15 cellular contexts compared by ENCODE assay signal in the genomic region with DNA sequence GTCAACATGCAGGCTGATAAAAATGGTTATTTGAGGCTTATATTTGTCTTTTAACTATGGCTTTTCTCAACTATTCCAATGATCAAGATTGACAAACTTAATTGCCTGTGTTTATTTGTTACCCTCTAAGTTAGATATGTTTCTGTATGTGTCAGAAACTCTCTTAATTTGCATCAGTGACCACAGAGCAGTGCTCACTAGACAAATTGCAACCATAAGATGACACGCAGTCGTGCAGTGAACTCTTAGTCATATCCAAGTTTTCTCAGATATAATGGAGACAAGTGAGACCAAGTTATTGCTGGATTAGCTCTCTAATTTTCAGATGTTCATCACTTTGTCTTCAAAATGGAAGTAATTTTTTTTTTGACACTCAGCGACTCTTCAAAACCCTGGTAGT.
DNase-seq lines count a peak whose midpoint lies in the region; ATAC-seq and TF ChIP-seq lines count a peak whose summit lies in the region.
"Had no signal": no experiment of that assay in that cellular context is flagged by ENCODE, and none has a peak within 500 bp of the region (broad histone marks: within the 10 kb centered on the region; RNA-seq: fewer than 3 reads in every experiment).

No MANE protein-coding gene starts in this region.

- POLR2A ChIA-PET in WTC11 (lab: Charles Lee) = no interaction called here

- TF ChIP-seq CTCF in WTC11 (IDR thresholded peaks at IDR 0.05) = no peak

- H3K4me3 Mint-ChIP-seq in T-helper 2 cell treated with Interferon-gamma antibody and Interleukin-4, amounts not matched to agents 5 μg/mL and 100 μg/mL, for 36 hours = no peak overlapping the region
- no peak overlapping the region for H3K4me3 Mint-ChIP-seq in WTC11
- no peak overlapping the region for H3K4me3 Mint-ChIP-seq in activated T-helper 1 cell treated with anti-CD3 and anti-CD28 coated beads, Interleukin-12 subunit alpha, Interleukin-12 subunit beta, Interleukin-2, Interleukin-4 antibody, amounts not matched to agents 30 ng/mL and 10 ng/mL and 1 ng/mL, durations not matched to agents 14 hours and 24 hours and 36 hours
- H3K4me3 Mint-ChIP-seq: CD4-positive, alpha-beta memory T cell; GM23338; naive thymus-derived CD8-positive, alpha-beta T cell had no signal

- DNase-seq in GM19240 (ENCODE audit: insufficient read length, low spot score) = peak; percentile 4
- peak; percentile 36 for DNase-seq in T-helper 2 cell treated with Interferon-gamma antibody and Interleukin-4, amounts not matched to agents 5 μg/mL and 100 μg/mL, for 36 hours (ENCODE audit: low spot score)
- DNase-seq in WTC11 (ENCODE audit: low spot score) = no peak
- no peak for DNase-seq in activated T-helper 1 cell treated with anti-CD3 and anti-CD28 coated beads, Interleukin-12 subunit alpha, Interleukin-12 subunit beta, Interleukin-2, Interleukin-4 antibody, amounts not matched to agents 30 ng/mL and 10 ng/mL and 1 ng/mL, durations not matched to agents 14 hours and 24 hours and 36 hours (ENCODE audit: low spot score)
- DNase-seq in NCI-H146 treated with DMSO at 0.1 percent for 48 hours (lab: John Stamatoyannopoulos, UW; ENCODE audit: unreplicated experiment) = no peak
- DNase-seq: CD4-positive, alpha-beta memory T cell; foreskin melanocyte; left colon; naive thymus-derived CD8-positive, alpha-beta T cell; NCI-H510A treated with DMSO at 0.1 percent for 48 hours; SIG-M5 had no signal

- no peak overlapping the region for H3K27ac Mint-ChIP-seq in T-helper 2 cell treated with Interferon-gamma antibody and Interleukin-4, amounts not matched to agents 5 μg/mL and 100 μg/mL, for 36 hours
- no peak overlapping the region for H3K27ac Mint-ChIP-seq in WTC11
- H3K27ac Mint-ChIP-seq in activated T-helper 1 cell treated with anti-CD3 and anti-CD28 coated beads, Interleukin-12 subunit alpha, Interleukin-12 subunit beta, Interleukin-2, Interleukin-4 antibody, amounts not matched to agents 30 ng/mL and 10 ng/mL and 1 ng/mL, durations not matched to agents 14 hours and 24 hours and 36 hours = no peak overlapping the region
- H3K27ac Mint-ChIP-seq: CD4-positive, alpha-beta memory T cell; GM23338; naive thymus-derived CD8-positive, alpha-beta T cell had no signal

- H3K36me3 Mint-ChIP-seq in T-helper 2 cell treated with Interferon-gamma antibody and Interleukin-4, amounts not matched to agents 5 μg/mL and 100 μg/mL, for 36 hours (ENCODE audit: low read depth) = peaks cover 21% of the 10 kb centered on the region
- peaks cover 25% of the 10 kb centered on the region for H3K36me3 Mint-ChIP-seq in WTC11
- peaks cover 5% of the 10 kb centered on the region for H3K36me3 Mint-ChIP-seq in activated T-helper 1 cell treated with anti-CD3 and anti-CD28 coated beads, Interleukin-12 subunit alpha, Interleukin-12 subunit beta, Interleukin-2, Interleukin-4 antibody, amounts not matched to agents 30 ng/mL and 10 ng/mL and 1 ng/mL, durations not matched to agents 14 hours and 24 hours and 36 hours (ENCODE audit: low read depth)

- intact Hi-C loops in activated T-helper 1 cell treated with anti-CD3 and anti-CD28 coated beads, Interleukin-12 subunit alpha, Interleukin-12 subunit beta, Interleukin-2, Interleukin-4 antibody, amounts not matched to agents 30 ng/mL and 10 ng/mL and 1 ng/mL, durations not matched to agents 14 hours and 24 hours and 36 hours (cut with micrococcal nuclease) = no loop called here

- CTCF ChIA-PET in WTC11 (lab: Charles Lee) = no interaction called here

- no peaks in the 10 kb centered on the region for H3K27me3 Mint-ChIP-seq in T-helper 2 cell treated with Interferon-gamma antibody and Interleukin-4, amounts not matched to agents 5 μg/mL and 100 μg/mL, for 36 hours (ENCODE audit: low read depth)
- no peaks in the 10 kb centered on the region; the same call in 1 of the 2 replicates for H3K27me3 Mint-ChIP-seq in WTC11 (ENCODE audit: low read depth)
- H3K27me3 Mint-ChIP-seq in activated T-helper 1 cell treated with anti-CD3 and anti-CD28 coated beads, Interleukin-12 subunit alpha, Interleukin-12 subunit beta, Interleukin-2, Interleukin-4 antibody, amounts not matched to agents 30 ng/mL and 10 ng/mL and 1 ng/mL, durations not matched to agents 14 hours and 24 hours and 36 hours (ENCODE audit: insufficient read depth) = no peaks in the 10 kb centered on the region

- peak; percentile 73 for ATAC-seq in GM18499 (IDR thresholded peaks at IDR 0.05; ENCODE audit: insufficient read depth, unreplicated experiment)
- peak; percentile 83 for ATAC-seq in HG02840 (IDR thresholded peaks at IDR 0.05; ENCODE audit: low FRiP score, unreplicated experiment)
- ATAC-seq in WTC11 = no peak
- no peak for ATAC-seq in SK-N-SH treated with all-trans-retinoic acid at 6 μM for 48 hours
- ATAC-seq: GM23338; left colon; naive thymus-derived CD8-positive, alpha-beta T cell had no signal

- H3K4me1 Mint-ChIP-seq in T-helper 2 cell treated with Interferon-gamma antibody and Interleukin-4, amounts not matched to agents 5 μg/mL and 100 μg/mL, for 36 hours (ENCODE audit: low read depth) = peaks cover 47% of the 10 kb centered on the region
- peaks cover 12% of the 10 kb centered on the region; the same call in 1 of the 2 replicates for H3K4me1 Mint-ChIP-seq in WTC11
- H3K4me1 Mint-ChIP-seq in activated T-helper 1 cell treated with anti-CD3 and anti-CD28 coated beads, Interleukin-12 subunit alpha, Interleukin-12 subunit beta, Interleukin-2, Interleukin-4 antibody, amounts not matched to agents 30 ng/mL and 10 ng/mL and 1 ng/mL, durations not matched to agents 14 hours and 24 hours and 36 hours (ENCODE audit: low read depth) = peaks cover 9% of the 10 kb centered on the region
- H3K4me1 Mint-ChIP-seq: CD4-positive, alpha-beta memory T cell; GM23338; naive thymus-derived CD8-positive, alpha-beta T cell had no signal

- H3K9me3 Mint-ChIP-seq in T-helper 2 cell treated with Interferon-gamma antibody and Interleukin-4, amounts not matched to agents 5 μg/mL and 100 μg/mL, for 36 hours = peaks cover 25% of the 10 kb centered on the region
- peaks cover 31% of the 10 kb centered on the region for H3K9me3 Mint-ChIP-seq in WTC11
- peaks cover 4% of the 10 kb centered on the region for H3K9me3 Mint-ChIP-seq in activated T-helper 1 cell treated with anti-CD3 and anti-CD28 coated beads, Interleukin-12 subunit alpha, Interleukin-12 subunit beta, Interleukin-2, Interleukin-4 antibody, amounts not matched to agents 30 ng/mL and 10 ng/mL and 1 ng/mL, durations not matched to agents 14 hours and 24 hours and 36 hours

TF ChIP-seq in WTC11, 78 proteins besides CTCF, POLR2A, EP300 and RAD21 (continues in another document):
- TF ChIP-seq ZNF317 (CRISPR knock-in tag; IDR thresholded peaks at IDR 0.05; ENCODE audit: borderline replicate concordance, low read depth) = no peak
- TF ChIP-seq, protein P1, sequence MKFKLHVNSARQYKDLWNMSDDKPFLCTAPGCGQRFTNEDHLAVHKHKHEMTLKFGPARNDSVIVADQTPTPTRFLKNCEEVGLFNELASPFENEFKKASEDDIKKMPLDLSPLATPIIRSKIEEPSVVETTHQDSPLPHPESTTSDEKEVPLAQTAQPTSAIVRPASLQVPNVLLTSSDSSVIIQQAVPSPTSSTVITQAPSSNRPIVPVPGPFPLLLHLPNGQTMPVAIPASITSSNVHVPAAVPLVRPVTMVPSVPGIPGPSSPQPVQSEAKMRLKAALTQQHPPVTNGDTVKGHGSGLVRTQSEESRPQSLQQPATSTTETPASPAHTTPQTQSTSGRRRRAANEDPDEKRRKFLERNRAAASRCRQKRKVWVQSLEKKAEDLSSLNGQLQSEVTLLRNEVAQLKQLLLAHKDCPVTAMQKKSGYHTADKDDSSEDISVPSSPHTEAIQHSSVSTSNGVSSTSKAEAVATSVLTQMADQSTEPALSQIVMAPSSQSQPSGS (CRISPR knock-in tag; IDR thresholded peaks at IDR 0.05; ENCODE audit: borderline replicate concordance, low read depth) = no peak
- TF ChIP-seq, protein P2, sequence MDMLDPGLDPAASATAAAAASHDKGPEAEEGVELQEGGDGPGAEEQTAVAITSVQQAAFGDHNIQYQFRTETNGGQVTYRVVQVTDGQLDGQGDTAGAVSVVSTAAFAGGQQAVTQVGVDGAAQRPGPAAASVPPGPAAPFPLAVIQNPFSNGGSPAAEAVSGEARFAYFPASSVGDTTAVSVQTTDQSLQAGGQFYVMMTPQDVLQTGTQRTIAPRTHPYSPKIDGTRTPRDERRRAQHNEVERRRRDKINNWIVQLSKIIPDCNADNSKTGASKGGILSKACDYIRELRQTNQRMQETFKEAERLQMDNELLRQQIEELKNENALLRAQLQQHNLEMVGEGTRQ (CRISPR knock-in tag; IDR thresholded peaks at IDR 0.05) = no peak

TF ChIP-seq in SK-N-SH treated with all-trans-retinoic acid at 6 μM for 48 hours, 23 proteins besides CTCF, POLR2A, EP300 and RAD21 (continues in another document):
- TF ChIP-seq, protein P3, sequence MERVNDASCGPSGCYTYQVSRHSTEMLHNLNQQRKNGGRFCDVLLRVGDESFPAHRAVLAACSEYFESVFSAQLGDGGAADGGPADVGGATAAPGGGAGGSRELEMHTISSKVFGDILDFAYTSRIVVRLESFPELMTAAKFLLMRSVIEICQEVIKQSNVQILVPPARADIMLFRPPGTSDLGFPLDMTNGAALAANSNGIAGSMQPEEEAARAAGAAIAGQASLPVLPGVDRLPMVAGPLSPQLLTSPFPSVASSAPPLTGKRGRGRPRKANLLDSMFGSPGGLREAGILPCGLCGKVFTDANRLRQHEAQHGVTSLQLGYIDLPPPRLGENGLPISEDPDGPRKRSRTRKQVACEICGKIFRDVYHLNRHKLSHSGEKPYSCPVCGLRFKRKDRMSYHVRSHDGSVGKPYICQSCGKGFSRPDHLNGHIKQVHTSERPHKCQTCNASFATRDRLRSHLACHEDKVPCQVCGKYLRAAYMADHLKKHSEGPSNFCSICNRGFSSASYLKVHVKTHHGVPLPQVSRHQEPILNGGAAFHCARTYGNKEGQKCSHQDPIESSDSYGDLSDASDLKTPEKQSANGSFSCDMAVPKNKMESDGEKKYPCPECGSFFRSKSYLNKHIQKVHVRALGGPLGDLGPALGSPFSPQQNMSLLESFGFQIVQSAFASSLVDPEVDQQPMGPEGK (CRISPR knock-in tag; IDR thresholded peaks at IDR 0.05; ENCODE audit: borderline replicate concordance) = no peak
- TF ChIP-seq, protein P4, sequence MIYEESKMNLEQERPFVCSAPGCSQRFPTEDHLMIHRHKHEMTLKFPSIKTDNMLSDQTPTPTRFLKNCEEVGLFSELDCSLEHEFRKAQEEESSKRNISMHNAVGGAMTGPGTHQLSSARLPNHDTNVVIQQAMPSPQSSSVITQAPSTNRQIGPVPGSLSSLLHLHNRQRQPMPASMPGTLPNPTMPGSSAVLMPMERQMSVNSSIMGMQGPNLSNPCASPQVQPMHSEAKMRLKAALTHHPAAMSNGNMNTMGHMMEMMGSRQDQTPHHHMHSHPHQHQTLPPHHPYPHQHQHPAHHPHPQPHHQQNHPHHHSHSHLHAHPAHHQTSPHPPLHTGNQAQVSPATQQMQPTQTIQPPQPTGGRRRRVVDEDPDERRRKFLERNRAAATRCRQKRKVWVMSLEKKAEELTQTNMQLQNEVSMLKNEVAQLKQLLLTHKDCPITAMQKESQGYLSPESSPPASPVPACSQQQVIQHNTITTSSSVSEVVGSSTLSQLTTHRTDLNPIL (CRISPR knock-in tag; IDR thresholded peaks at IDR 0.05; ENCODE audit: low read depth) = no peak
- TF ChIP-seq ESRRG (CRISPR knock-in tag; IDR thresholded peaks at IDR 0.05) (no peak), SNAI2 (CRISPR knock-in tag; IDR thresholded peaks at IDR 0.05) (no peak), RARB (CRISPR knock-in tag; IDR thresholded peaks at IDR 0.05) (no peak), ZNF8 (CRISPR knock-in tag; IDR thresholded peaks at IDR 0.05) (no peak)

Comparison
In these comparisons a context has a peak if more than half of its experiments do, and no peak if none do; other contexts are left out.
1. ATAC-seq: peak in GM18499 (single experiment) and HG02840 (single experiment); none in WTC11 (single experiment) and SK-N-SH treated with all-trans-retinoic acid at 6 μM for 48 hours (single experiment).
2. DNase-seq: peak in GM19240 (single experiment) and T-helper 2 cell treated with Interferon-gamma antibody and Interleukin-4, amounts not matched to agents 5 μg/mL and 100 μg/mL, for 36 hours (single experiment); none in WTC11 (single experiment), activated T-helper 1 cell treated with anti-CD3 and anti-CD28 coated beads, Interleukin-12 subunit alpha, Interleukin-12 subunit beta, Interleukin-2, Interleukin-4 antibody, amounts not matched to agents 30 ng/mL and 10 ng/mL and 1 ng/mL, durations not matched to agents 14 hours and 24 hours and 36 hours (single experiment) and NCI-H146 treated with DMSO at 0.1 percent for 48 hours (single experiment).